Comparison of ENCODE assay signal across 13 cellular contexts in the genomic region with DNA sequence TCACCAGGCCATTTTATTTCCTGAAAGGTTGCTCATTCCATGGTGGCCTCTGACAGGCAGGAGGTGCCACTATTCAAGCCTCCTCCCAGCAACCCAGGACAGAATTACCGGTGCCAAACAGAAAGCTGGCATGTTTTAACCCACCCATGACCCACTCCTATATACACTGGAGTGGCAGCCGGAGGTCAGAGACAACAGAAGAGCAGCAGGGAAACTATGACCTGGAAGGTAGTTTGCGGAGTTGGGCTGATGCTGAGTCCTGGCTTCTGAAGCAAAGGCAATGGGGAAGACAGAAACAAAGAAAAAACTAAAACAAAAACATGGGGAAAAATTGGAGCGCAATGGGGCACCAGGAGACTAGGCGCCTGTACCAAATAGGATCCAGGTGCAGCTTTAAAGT. TPM values are rescaled to one million over a fixed set of nuclear protein-coding genes. Genes with fewer than 3 reads are reported as not detected.
DNase-seq lines count a peak whose midpoint lies in the region; ATAC-seq, FAIRE-seq and TF ChIP-seq lines count a peak whose summit lies in the region.
"Had no signal": no experiment of that assay in that cellular context is flagged by ENCODE, and none has a peak within 500 bp of the region (broad histone marks: within the 10 kb centered on the region; RNA-seq: fewer than 3 reads in every experiment).

No MANE protein-coding gene starts in this region.

- TF ChIP-seq POLR2A in IMR-90 (IDR thresholded peaks at IDR 0.05; ENCODE audit: low read depth, low read length), result no peak
- no peak for TF ChIP-seq POLR2A in testis (IDR thresholded peaks at IDR 0.05)

- no peak overlapping the region for H2BK20ac ChIP-seq in IMR-90 (ENCODE audit: low read depth, low read length)

- no peak overlapping the region for H4K91ac ChIP-seq in IMR-90 (ENCODE audit: insufficient read depth, low read depth, low read length)

- H3K27me3 ChIP-seq in IMR-90 (ENCODE audit: control insufficient read depth, insufficient read depth, low read length) (no peaks in the 10 kb centered on the region), mesendoderm (ENCODE audit: insufficient read depth, low read length, poor library complexity) (no peaks in the 10 kb centered on the region), testis (no peaks in the 10 kb centered on the region)

- WGBS in IMR-90 (ENCODE audit: extremely low coverage in 2 of 2, insufficient read length in 1 of 2), 2 experiments, result no CpG with 5 or more reads among the region's 5 CpGs
- no CpG with 5 or more reads among the region's 5 CpGs for WGBS in mesendoderm (ENCODE audit: extremely low coverage, insufficient coverage, low lambda C conversion rate)
- WGBS in testis, 2 donors, result 77 to 79% methylated on average over 5 of the region's 5 CpGs

- TF ChIP-seq RAD21 in IMR-90 (IDR thresholded peaks at IDR 0.05; ENCODE audit: low read length), result no peak

- no peak for FAIRE-seq in kidney (lab: Jason Lieb, UNC)

- H3K27ac ChIP-seq in IMR-90 (ENCODE audit: insufficient read depth, low read length), result no peak overlapping the region
- H3K27ac ChIP-seq in mesendoderm (ENCODE audit: low read depth, low read length), result no peak overlapping the region
- no peak overlapping the region for H3K27ac ChIP-seq in kidney (ENCODE audit: low read depth in 2 of 2, low read length in 2 of 2)
- H3K27ac ChIP-seq in testis, result no peak overlapping the region

- H3K4me2 ChIP-seq in IMR-90 (ENCODE audit: low read depth, low read length) (peak overlapping the region; percentile 9; the same call in 1 of the 2 replicates), mesendoderm (ENCODE audit: low read length) (no peak overlapping the region)

- peak overlapping the region; percentile 76 for H2AFZ ChIP-seq in IMR-90 (replicated peaks; ENCODE audit: low read length, poor library complexity)

- ATAC-seq in IMR-90 (ENCODE audit: low read depth) (no peak), GM21825 (IDR thresholded peaks at IDR 0.05; ENCODE audit: unreplicated experiment) (no peak)
- ATAC-seq: left lobe of liver, SK-N-SH treated with all-trans-retinoic acid at 6 μM for 48 hours had no signal

- no peak overlapping the region for H2BK15ac ChIP-seq in IMR-90 (ENCODE audit: low read depth, low read length)
- no peak overlapping the region for H2BK15ac ChIP-seq in mesendoderm (replicated peaks; ENCODE audit: low read depth)

- H3K79me1 ChIP-seq in IMR-90 (ENCODE audit: low read depth in 1 of 2, low read length in 2 of 2) (peaks cover 0 to 11% of the 10 kb centered on the region in 2 experiments; a peak in 2 of 4 replicates), mesendoderm (ENCODE audit: low read length) (no peaks in the 10 kb centered on the region)

- no TSS peak for BruUV-seq in IMR-90 (replicated peaks; lab: Mats Ljungman, UMichigan)

- H2AK9ac ChIP-seq in IMR-90 (replicated peaks; ENCODE audit: low read depth, low read length, poor library complexity), result no peak overlapping the region

- H4K8ac ChIP-seq in IMR-90 (ENCODE audit: low read depth in 2 of 2, low read length in 2 of 2) (no peak overlapping the region; a peak in 1 of 4 replicates), mesendoderm (ENCODE audit: low read depth, low read length) (no peak overlapping the region)

- CTCF ChIA-PET in IMR-90 (lab: Yijun Ruan, JAX), result interaction anchor here (0.6 kb wide), 1 partner anchor 213 kb away, joined by 3 read pairs; no protein-coding TSS in a partner anchor

- H3K9ac ChIP-seq in IMR-90 (ENCODE audit: low read depth, low read length) (no peak overlapping the region), mesendoderm (ENCODE audit: low read length) (no peak overlapping the region), kidney (ENCODE audit: low read length in 2 of 2) (no peak overlapping the region)

- H3K9me1 ChIP-seq in IMR-90 (ENCODE audit: insufficient read depth, low read length), result peaks cover 14% of the 10 kb centered on the region

- dilution Hi-C loops in IMR-90 (cut with HindIII; ENCODE audit: low sequenced_read_pairs, unreplicated experiment), result no loop called here

- DNase-seq in IMR-90 (no peak), choroid plexus epithelial cell (ENCODE audit: low read depth) (no peak), mesendoderm (no peak), superior temporal gyrus (ENCODE audit: extremely low spot score) (peak; percentile 57), kidney (no peak), testis (no peak)
- DNase-seq: NCI-H2107; stimulated activated CD4-positive, alpha-beta T cell treated with anti-CD3 and anti-CD28 coated beads, Interleukin-1b, Interleukin-23, amount 100 ng/mL, for 48 hours had no signal

- H3K36me3 ChIP-seq in IMR-90 (ENCODE audit: control insufficient read depth, insufficient read depth, low read length) (no peaks in the 10 kb centered on the region), mesendoderm (ENCODE audit: control insufficient read depth, insufficient read depth, low read length) (no peaks in the 10 kb centered on the region), kidney (ENCODE audit: control insufficient read depth in 1 of 2, insufficient read depth in 2 of 2, low read length in 2 of 2) (no peaks in the 10 kb centered on the region), testis (ENCODE audit: low read depth, missing control alignments) (no peaks in the 10 kb centered on the region)
- H3K36me3 ChIP-seq: HAP-1 had no signal

- H2BK5ac ChIP-seq in IMR-90 (ENCODE audit: low read depth, low read length, poor library complexity, severe bottlenecking), result no peak overlapping the region
- H2BK5ac ChIP-seq in mesendoderm (ENCODE audit: low read length), result no peak overlapping the region

- H3K23ac ChIP-seq in IMR-90 (ENCODE audit: low read depth, low read length) (peak overlapping the region; percentile 7; the same call in 1 of the 2 replicates), mesendoderm (ENCODE audit: low read length) (no peak overlapping the region)

- TF ChIP-seq CTCF in IMR-90 (conservative IDR thresholded peaks at IDR 0.05; ENCODE audit: low read depth, low read length) (no peak), choroid plexus epithelial cell (conservative IDR thresholded peaks at IDR 0.05; ENCODE audit: low read depth, low read length) (no peak), kidney (IDR thresholded peaks at IDR 0.05; ENCODE audit: borderline replicate concordance, extremely low read depth, insufficient read depth) (no peak), testis (IDR thresholded peaks at IDR 0.05) (no peak)

- H3K4me3 ChIP-seq in IMR-90 (ENCODE audit: insufficient read depth, low read depth, low read length) (no peak overlapping the region; the same call in 1 of the 2 replicates), choroid plexus epithelial cell (ENCODE audit: low read depth, low read length) (peak overlapping the region; percentile 63), mesendoderm (ENCODE audit: low read length) (no peak overlapping the region), kidney (ENCODE audit: low read length in 2 of 2) (no peak overlapping the region), testis (no peak overlapping the region)
- H3K4me3 ChIP-seq: HAP-1 had no signal

- H3K9me3 ChIP-seq in IMR-90 (ENCODE audit: control insufficient read depth, insufficient read depth, low read length) (no peaks in the 10 kb centered on the region), kidney (ENCODE audit: control insufficient read depth in 1 of 2, low read length in 2 of 2) (no peaks in the 10 kb centered on the region), testis (no peaks in the 10 kb centered on the region)
- H3K9me3 ChIP-seq: HAP-1 had no signal

- H3K14ac ChIP-seq in IMR-90 (replicated peaks; ENCODE audit: low read depth, low read length), result 0 out of 2 replicates have a peak overlapping the region, but pooled peaks have one; percentile 14

- H2AK5ac ChIP-seq in IMR-90 (ENCODE audit: low read depth, low read length) (no peak overlapping the region), mesendoderm (ENCODE audit: low read length) (no peak overlapping the region)

- H2BK120ac ChIP-seq in IMR-90 (ENCODE audit: low read depth, low read length) (no peak overlapping the region), mesendoderm (ENCODE audit: low read depth, low read length) (no peak overlapping the region)

- in situ Hi-C loops in IMR-90 (cut with MboI; ENCODE audit: low sequenced_read_pairs), result no loop called here

- intact Hi-C loops in IMR-90 (cut with micrococcal nuclease) (loop anchor here (5.0 kb wide), 1 partner anchor 156 kb away; the partner anchor contains the start of gene MOB4), kidney (cut with DNase I) (no loop called here), testis (cut with DNase I; ENCODE audit: low total_unique reads) (no loop called here)

- POLR2A ChIA-PET in IMR-90 (lab: Charles Lee; ENCODE audit: unreplicated experiment), result no interaction called here

- no peaks in the 10 kb centered on the region for H4K20me1 ChIP-seq in IMR-90 (ENCODE audit: insufficient read depth, low read length)

- no peak overlapping the region for H3K18ac ChIP-seq in IMR-90 (ENCODE audit: low read depth, low read length)
- no peak overlapping the region for H3K18ac ChIP-seq in mesendoderm (ENCODE audit: low read length)

- H3K4me1 ChIP-seq in IMR-90 (ENCODE audit: control insufficient read depth, insufficient read depth, low read length) (peaks cover 10% of the 10 kb centered on the region), mesendoderm (ENCODE audit: control insufficient read depth, low read depth, low read length) (peaks cover 3% of the 10 kb centered on the region), kidney (ENCODE audit: control insufficient read depth in 1 of 2, insufficient read depth in 1 of 2, low read depth in 1 of 2, low read length in 2 of 2) (no peaks in the 10 kb centered on the region), testis (no peaks in the 10 kb centered on the region)
- H3K4me1 ChIP-seq: HAP-1 had no signal

- H3K4ac ChIP-seq in IMR-90 (ENCODE audit: low read depth, low read length), result peak overlapping the region; percentile 36; the same call in 1 of the 2 replicates
- H3K4ac ChIP-seq in mesendoderm (ENCODE audit: low read depth, low read length), result peak overlapping the region; percentile 59

- no peaks in the 10 kb centered on the region for H3K79me2 ChIP-seq in mesendoderm (ENCODE audit: control insufficient read depth, insufficient read depth, low read length)

- no peak overlapping the region for H4K5ac ChIP-seq in IMR-90 (ENCODE audit: low read depth, low read length)
- H4K5ac ChIP-seq in mesendoderm (ENCODE audit: low read length), result no peak overlapping the region

- H3K56ac ChIP-seq in IMR-90 (ENCODE audit: extremely low read depth, insufficient read depth, low read length) (no peak overlapping the region), mesendoderm (ENCODE audit: low read length) (no peak overlapping the region)

RNA-seq across cellular contexts. Expression of gene RFTN2, which starts 2.2 kb away (rescaled TPM):
- total RNA-seq in IMR-90 (2012; rRNA removed) (2.3 and 2.5 TPM in 2 replicates), kidney (4.0 TPM), testis (10 to 100 TPM; 16.1 to 25.0 TPM)
- polyA plus RNA-seq in IMR-90 (2012; rRNA removed) (0.44 and 0.73 TPM in 2 replicates), kidney (ENCODE audit: insufficient read depth, low read depth, low replicate concordance) (1.4 TPM), testis (ENCODE audit: insufficient read depth, low read depth, low replicate concordance) (19.8 TPM)
- polyA plus RNA-seq in IMR-90 (2012; cell fraction: cytosol; rRNA removed), result 0.19 and 0.31 TPM in 2 replicates
- polyA plus RNA-seq in IMR-90 (2012; cell fraction: nucleus; rRNA removed; ENCODE audit: low replicate concordance), result 0.26 and 1.2 TPM in 2 replicates
- polyA plus RNA-seq in mesendoderm (2013, experiment 1 of 2), result 0.42 TPM
- 0.42 TPM for polyA plus RNA-seq in mesendoderm (2013, experiment 2 of 2)
- total RNA-seq: MCF 10A had no signal

RNA-seq across cellular contexts. Expression of gene MARS2, which starts 32.0 kb away (rescaled TPM):
- total RNA-seq in IMR-90 (2012; rRNA removed), result 3.8 and 3.9 TPM in 2 replicates
- 2.9 and 3.4 TPM in 2 replicates for polyA plus RNA-seq in IMR-90 (2012; rRNA removed)
- 1.9 and 2.2 TPM in 2 replicates for polyA plus RNA-seq in IMR-90 (2012; cell fraction: cytosol; rRNA removed)
- 1.7 and 2.2 TPM in 2 replicates for polyA plus RNA-seq in IMR-90 (2012; cell fraction: nucleus; rRNA removed; ENCODE audit: low replicate concordance)
- 18.6 TPM for polyA plus RNA-seq in mesendoderm (2013, experiment 1 of 2)
- 19.2 TPM for polyA plus RNA-seq in mesendoderm (2013, experiment 2 of 2)
- 6.3 TPM for total RNA-seq in kidney
- 3.2 TPM for polyA plus RNA-seq in kidney (ENCODE audit: insufficient read depth, low read depth, low replicate concordance)
- 1 to 10 TPM; 5.9 TPM for total RNA-seq in testis
- polyA plus RNA-seq in testis (ENCODE audit: insufficient read depth, low read depth, low replicate concordance), result 3.3 TPM
